In genomic region chr17:9647014-9647413, GRCh38 we compare ENCODE assay signal across 12 cellular contexts. TPM values are rescaled to one million over a fixed set of nuclear protein-coding genes. Genes with fewer than 3 reads are reported as not detected.
A peak's percentile ranks its signal among the peaks of the same experiment; 100 is the strongest.
DNase-seq lines count a peak whose midpoint lies in the region; ATAC-seq and TF ChIP-seq lines count a peak whose summit lies in the region.
"Had no signal": no experiment of that assay in that cellular context is flagged by ENCODE, and none has a peak within 500 bp of the region (broad histone marks: within the 10 kb centered on the region; RNA-seq: fewer than 3 reads in every experiment).

No MANE protein-coding gene starts in this region.

- H3K9me3 ChIP-seq in CD4-positive, alpha-beta T cell (ENCODE audit: control insufficient read depth, low read length): no peaks in the 10 kb centered on the region
- H3K9me3 ChIP-seq in Loucy (ENCODE audit: insufficient read depth, low read depth, low read length): no peaks in the 10 kb centered on the region
- H3K9me3 ChIP-seq in duodenal mucosa (ENCODE audit: control insufficient read depth in 1 of 2, low read length in 2 of 2): no peaks in the 10 kb centered on the region
- H3K9me3 ChIP-seq in mesodermal cell (ENCODE audit: control insufficient read depth, low read length): no peaks in the 10 kb centered on the region
- H3K9me3 ChIP-seq: body of pancreas, testis had no signal

- peak overlapping the region; percentile 82 for H3K4me2 ChIP-seq in Loucy (ENCODE audit: low read depth, low read length, poor library complexity, severe bottlenecking)

- peak overlapping the region; percentile 86 for H3K4me3 ChIP-seq in Loucy (ENCODE audit: low read length, poor library complexity, severe bottlenecking)
- peak overlapping the region; percentile 84 to 88 for H3K4me3 ChIP-seq in duodenal mucosa (ENCODE audit: low read depth in 1 of 2, low read length in 2 of 2)
- H3K4me3 ChIP-seq in mesodermal cell (ENCODE audit: extremely low read depth, insufficient read depth, low read length, poor library complexity, severe bottlenecking): peak overlapping the region; percentile 62
- H3K4me3 ChIP-seq: testis had no signal

- peaks cover 64% of the 10 kb centered on the region for H3K27me3 Mint-ChIP-seq in CD4-positive, alpha-beta T cell
- H3K27me3 Mint-ChIP-seq in activated naive CD8-positive, alpha-beta T cell treated with anti-CD3 and anti-CD28 coated beads for 36 hours: peaks cover 64% of the 10 kb centered on the region

- H2AFZ ChIP-seq in Loucy (ENCODE audit: low read length): no peak overlapping the region

- no peak overlapping the region for H3K9ac ChIP-seq in Loucy (ENCODE audit: low read depth, low read length, poor library complexity, severe bottlenecking)
- no peak overlapping the region for H3K9ac ChIP-seq in duodenal mucosa (ENCODE audit: low read depth in 1 of 2, low read length in 2 of 2)

- H3K27ac ChIP-seq in CD4-positive, alpha-beta T cell (ENCODE audit: low read depth, low read length): no peak overlapping the region
- H3K27ac ChIP-seq in duodenal mucosa (ENCODE audit: low read depth, low read length) (no peak overlapping the region), mesodermal cell (ENCODE audit: low read depth, low read length, severe bottlenecking) (no peak overlapping the region)
- H3K27ac ChIP-seq: testis, WERI-Rb-1 had no signal

- H3K27me3 ChIP-seq in CD4-positive, alpha-beta T cell (ENCODE audit: control insufficient read depth, insufficient read depth, low read length): peaks cover 44% of the 10 kb centered on the region
- H3K27me3 ChIP-seq in Loucy (ENCODE audit: insufficient read depth, low read length, poor library complexity, severe bottlenecking) (no peaks in the 10 kb centered on the region), duodenal mucosa (ENCODE audit: control insufficient read depth in 1 of 2, insufficient read depth in 2 of 2, low read length in 2 of 2) (peaks cover 3 to 6% of the 10 kb centered on the region in 2 donors)
- H3K27me3 ChIP-seq: body of pancreas, testis had no signal

- DNase-seq in CD4-positive, alpha-beta T cell: no peak
- DNase-seq in activated naive CD8-positive, alpha-beta T cell treated with anti-CD3 and anti-CD28 coated beads for 36 hours: no peak
- no peak for DNase-seq in midbrain (lab: John Stamatoyannopoulos, UW)
- DNase-seq: activated T-cell treated with anti-CD3 and anti-CD28 coated beads, Interleukin-2, amount 50 U/mL, for 1 hour; testis; WERI-Rb-1 had no signal

- no peaks in the 10 kb centered on the region for H3F3A ChIP-seq in Loucy (ENCODE audit: low read depth)

- H4K20me1 ChIP-seq in Loucy (ENCODE audit: insufficient read depth, low read length, poor library complexity, severe bottlenecking): peaks cover 7% of the 10 kb centered on the region

- intact Hi-C loops in CD4-positive, alpha-beta T cell (cut with DNase I, micrococcal nuclease): no loop called here

- CTCF ChIA-PET in CD4-positive, alpha-beta T cell (lab: Charles Lee): no interaction called here

- peaks cover 18% of the 10 kb centered on the region for H3K79me2 ChIP-seq in Loucy (ENCODE audit: insufficient read depth, low read length)

- TF ChIP-seq CTCF in CD4-positive, alpha-beta T cell (IDR thresholded peaks at IDR 0.05): no peak
- no peak for TF ChIP-seq CTCF in Loucy (conservative IDR thresholded peaks at IDR 0.05; ENCODE audit: low read length)

- H3K4me1 ChIP-seq in Loucy (ENCODE audit: insufficient read depth, low read length, poor library complexity, severe bottlenecking) (peaks cover 23% of the 10 kb centered on the region), duodenal mucosa (ENCODE audit: control insufficient read depth in 1 of 2, insufficient read depth in 2 of 2, low read length in 2 of 2) (peaks cover 5 to 10% of the 10 kb centered on the region in 2 donors), mesodermal cell (ENCODE audit: control insufficient read depth, insufficient read depth, low read length, poor library complexity, severe bottlenecking) (peaks cover 15% of the 10 kb centered on the region)
- H3K4me1 ChIP-seq: testis had no signal

- no peaks in the 10 kb centered on the region for H3K36me3 Mint-ChIP-seq in CD4-positive, alpha-beta T cell (ENCODE audit: low read depth)
- H3K36me3 Mint-ChIP-seq in activated naive CD8-positive, alpha-beta T cell treated with anti-CD3 and anti-CD28 coated beads for 36 hours: no peaks in the 10 kb centered on the region

- H3K9me3 Mint-ChIP-seq in CD4-positive, alpha-beta T cell: no peaks in the 10 kb centered on the region
- no peaks in the 10 kb centered on the region for H3K9me3 Mint-ChIP-seq in activated naive CD8-positive, alpha-beta T cell treated with anti-CD3 and anti-CD28 coated beads for 36 hours

- WGBS in mesodermal cell (ENCODE audit: insufficient coverage in 2 of 2), 2 experiments: 0 to 20% methylated on average over 1 of the region's 4 CpGs

- no peaks in the 10 kb centered on the region for H3K36me3 ChIP-seq in Loucy (ENCODE audit: insufficient read depth, low read length)
- H3K36me3 ChIP-seq in duodenal mucosa (ENCODE audit: control insufficient read depth in 1 of 2, insufficient read depth in 2 of 2, low read length in 2 of 2): no peaks in the 10 kb centered on the region
- H3K36me3 ChIP-seq in mesodermal cell (ENCODE audit: control insufficient read depth, insufficient read depth, low read length): no peaks in the 10 kb centered on the region
- H3K36me3 ChIP-seq: WERI-Rb-1 had no signal

- peaks cover 14% of the 10 kb centered on the region for H3K4me1 Mint-ChIP-seq in CD4-positive, alpha-beta T cell (ENCODE audit: low read depth)
- peaks cover 18% of the 10 kb centered on the region for H3K4me1 Mint-ChIP-seq in activated naive CD8-positive, alpha-beta T cell treated with anti-CD3 and anti-CD28 coated beads for 36 hours

- ATAC-seq in CD4-positive, alpha-beta T cell (ENCODE audit: poor library complexity): no peak
- ATAC-seq in GM19397 (IDR thresholded peaks at IDR 0.05; ENCODE audit: unreplicated experiment): no peak
- ATAC-seq in HG02759 (IDR thresholded peaks at IDR 0.05; ENCODE audit: unreplicated experiment): no peak
- ATAC-seq: body of pancreas had no signal

- no peaks in the 10 kb centered on the region for H3K9me2 ChIP-seq in Loucy (replicated peaks; ENCODE audit: low read depth, low read length)

- no peak overlapping the region for H3K27ac Mint-ChIP-seq in CD4-positive, alpha-beta T cell
- H3K27ac Mint-ChIP-seq in activated naive CD8-positive, alpha-beta T cell treated with anti-CD3 and anti-CD28 coated beads for 36 hours: no peak overlapping the region

- peak overlapping the region; percentile 15 for H3K4me3 Mint-ChIP-seq in CD4-positive, alpha-beta T cell
- no peak overlapping the region for H3K4me3 Mint-ChIP-seq in activated naive CD8-positive, alpha-beta T cell treated with anti-CD3 and anti-CD28 coated beads for 36 hours

- POLR2A ChIA-PET in CD4-positive, alpha-beta T cell (lab: Charles Lee): no interaction called here

RNA-seq across cellular contexts. Expression of gene USP43, which starts 1.7 kb away (rescaled TPM):
- under 1 TPM; 0.08 to 0.17 TPM for total RNA-seq in CD4-positive, alpha-beta T cell
- polyA plus RNA-seq in mesodermal cell (2013, experiment 1 of 2): 1.1 TPM
- 1.1 TPM for polyA plus RNA-seq in mesodermal cell (2013, experiment 2 of 2)
- under 1 TPM; 0.39 to 0.40 TPM for total RNA-seq in activated naive CD8-positive, alpha-beta T cell treated with anti-CD3 and anti-CD28 coated beads for 36 hours
